In the genomic region with DNA sequence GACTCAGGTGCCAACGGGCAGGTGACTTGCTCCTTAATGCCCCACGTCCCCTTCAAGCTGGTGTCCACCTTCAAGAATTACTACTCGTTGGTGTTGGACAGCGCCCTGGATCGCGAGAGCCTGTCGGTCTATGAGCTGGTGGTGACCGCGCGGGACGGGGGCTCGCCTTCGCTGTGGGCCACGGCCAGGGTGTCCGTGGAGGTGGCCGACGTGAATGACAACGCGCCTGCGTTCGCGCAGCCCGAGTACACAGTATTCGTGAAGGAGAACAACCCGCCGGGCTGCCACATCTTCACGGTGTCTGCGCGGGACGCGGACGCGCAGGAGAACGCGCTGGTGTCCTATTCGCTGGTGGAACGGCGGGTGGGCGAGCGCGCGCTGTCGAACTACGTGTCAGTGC, we compare ENCODE assay signal across 15 cellular contexts. TPM values are rescaled to one million over a fixed set of nuclear protein-coding genes. Genes with fewer than 3 reads are reported as not detected.
"Had no signal": no experiment of that assay in that cellular context is flagged by ENCODE, and none has a peak within 500 bp of the region (broad histone marks: within the 10 kb centered on the region; RNA-seq: fewer than 3 reads in every experiment).

No MANE protein-coding gene starts in this region.

RNA-seq across cellular contexts. Expression of a gene that starts 1.5 kb away (rescaled TPM):
- total RNA-seq: dermis microvascular lymphatic vessel endothelial cell, endothelial cell of umbilical vein, epithelial cell of proximal tubule, esophagus mucosa, esophagus muscularis mucosa, esophagus squamous epithelium, fibroblast of villous mesenchyme, foreskin keratinocyte, gastrocnemius medialis, gastroesophageal sphincter had no signal
- polyA plus RNA-seq: foreskin keratinocyte, heart left ventricle had no signal

RNA-seq across cellular contexts. Expression of a gene that starts 7.2 kb away (rescaled TPM):
- total RNA-seq: colonic mucosa, dermis microvascular lymphatic vessel endothelial cell, endothelial cell of umbilical vein, epithelial cell of proximal tubule, esophagus squamous epithelium, foreskin keratinocyte, glomerular endothelial cell had no signal
- polyA plus RNA-seq: endothelial cell of umbilical vein, esophagus, foreskin keratinocyte, heart right ventricle had no signal

RNA-seq across cellular contexts. Expression of a gene that starts 13.4 kb away (rescaled TPM):
- total RNA-seq: esophagus mucosa, foreskin keratinocyte had no signal

RNA-seq across cellular contexts. Expression of a gene that starts 19.4 kb away (rescaled TPM):
- total RNA-seq: foreskin keratinocyte had no signal
- polyA plus RNA-seq: foreskin keratinocyte had no signal

RNA-seq across cellular contexts. Expression of a gene that starts 34.0 kb away (rescaled TPM):
- total RNA-seq: endothelial cell of umbilical vein, epithelial cell of proximal tubule, foreskin keratinocyte, gastrocnemius medialis had no signal
- polyA plus RNA-seq: endothelial cell of umbilical vein, foreskin keratinocyte, heart right ventricle had no signal
